In the genomic region with DNA sequence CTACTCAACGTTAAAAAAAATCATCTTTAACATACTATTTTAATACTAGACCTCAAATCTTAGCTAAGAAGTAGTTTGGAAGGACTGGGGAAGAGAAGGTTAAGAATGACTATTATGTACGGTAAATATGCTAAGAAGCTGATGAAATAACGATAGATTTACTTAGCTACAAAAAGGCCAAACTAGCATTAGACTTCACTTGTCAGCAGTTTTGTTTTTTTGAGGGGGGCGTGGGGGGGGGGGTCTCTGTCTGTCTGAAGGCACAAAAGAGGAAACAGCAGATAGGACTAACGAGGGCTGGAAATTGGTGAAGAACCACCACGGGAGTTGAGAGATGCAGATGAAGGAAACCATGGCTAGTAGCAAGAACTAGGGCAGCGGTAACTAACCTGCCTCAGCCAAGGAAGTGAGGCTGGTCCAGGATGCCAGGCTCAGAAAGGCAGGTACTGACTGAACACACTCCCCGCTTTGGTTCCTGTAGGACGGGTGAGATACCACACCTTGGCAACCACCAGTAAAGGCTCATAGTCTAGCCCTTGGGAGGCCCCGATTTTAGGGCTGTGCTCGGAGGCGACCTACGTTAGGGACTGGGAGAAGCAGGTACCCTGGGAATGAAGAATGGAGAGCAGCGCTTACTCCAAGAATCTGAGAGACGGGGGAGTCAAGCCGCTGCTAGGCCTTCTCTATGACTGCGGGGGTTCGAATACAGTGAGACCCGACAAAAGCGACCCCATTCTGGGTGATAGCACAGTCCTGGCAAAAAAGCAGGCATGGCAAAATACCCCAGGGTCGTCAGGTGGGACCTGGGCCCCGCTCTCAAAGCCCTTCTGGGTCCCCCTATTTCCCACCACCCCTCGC, we compare ENCODE assay signal across 1 cellular context.
TF ChIP-seq lines count a peak whose summit lies in the region.

No MANE protein-coding gene starts in this region.

TF ChIP-seq in HepG2, 621 proteins besides CTCF, POLR2A, EP300 and RAD21 (continued from another document and continues in another):
- TF ChIP-seq ETV6 (CRISPR knock-in tag; conservative IDR thresholded peaks at IDR 0.05) (no peak), CENPX (CRISPR knock-in tag; IDR thresholded peaks at IDR 0.05) (no peak), GFI1 (CRISPR knock-in tag; IDR thresholded peaks at IDR 0.05; ENCODE audit: borderline replicate concordance) (peak; percentile 79), ZNF383 (CRISPR knock-in tag; IDR thresholded peaks at IDR 0.05; ENCODE audit: borderline replicate concordance) (peak; percentile 64; the same call in 1 of the 2 replicates), NRL (CRISPR knock-in tag; IDR thresholded peaks at IDR 0.05; ENCODE audit: borderline replicate concordance) (no peak), HDAC2 (CRISPR knock-in tag; IDR thresholded peaks at IDR 0.05) (0 out of 2 replicates have a peak, but pooled peaks have one; percentile 15), ZNF10 (CRISPR knock-in tag; IDR thresholded peaks at IDR 0.05; ENCODE audit: borderline replicate concordance, low read depth) (0 out of 2 replicates have a peak, but pooled peaks have one; percentile 61), ZNF616 (CRISPR knock-in tag; IDR thresholded peaks at IDR 0.05; ENCODE audit: low read depth) (peak; percentile 49; the same call in 1 of the 2 replicates), MEIS2 (CRISPR knock-in tag; IDR thresholded peaks at IDR 0.05) (0 out of 2 replicates have a peak, but pooled peaks have one; percentile 5), TAF1 (CRISPR knock-in tag; IDR thresholded peaks at IDR 0.05) (no peak), JDP2 (CRISPR knock-in tag; IDR thresholded peaks at IDR 0.05; ENCODE audit: borderline replicate concordance) (no peak), ZNF605 (CRISPR knock-in tag; IDR thresholded peaks at IDR 0.05) (no peak), HMG20B (CRISPR knock-in tag; conservative IDR thresholded peaks at IDR 0.05) (no peak), ZNF317 (CRISPR knock-in tag; IDR thresholded peaks at IDR 0.05) (no peak), SP140L (CRISPR knock-in tag; IDR thresholded peaks at IDR 0.05; ENCODE audit: borderline replicate concordance) (no peak; the same call in 1 of the 2 replicates), ZNF569 (CRISPR knock-in tag; IDR thresholded peaks at IDR 0.05; ENCODE audit: borderline replicate concordance) (0 out of 2 replicates have a peak, but pooled peaks have one; percentile 7), BHLHE40 (IDR thresholded peaks at IDR 0.05; ENCODE audit: low read length) (no peak), ZNF550 (CRISPR knock-in tag; IDR thresholded peaks at IDR 0.05; ENCODE audit: borderline replicate concordance) (0 out of 2 replicates have a peak, but pooled peaks have one; percentile 63), HMGXB3 (CRISPR knock-in tag; IDR thresholded peaks at IDR 0.05; ENCODE audit: borderline replicate concordance) (no peak; the same call in 1 of the 2 replicates), PRMT3 (CRISPR knock-in tag; IDR thresholded peaks at IDR 0.05; ENCODE audit: borderline replicate concordance, low read depth) (no peak), NFE2 (CRISPR knock-in tag; IDR thresholded peaks at IDR 0.05) (no peak), ATF7-NPFF (CRISPR knock-in tag; IDR thresholded peaks at IDR 0.05; ENCODE audit: low read depth) (no peak), RBFOX2 (IDR thresholded peaks at IDR 0.05; ENCODE audit: low read depth, low read length) (peak; percentile 62), ZFP1 (CRISPR knock-in tag; IDR thresholded peaks at IDR 0.05) (peak; percentile 17; the same call in 1 of the 2 replicates), CEBPZ (IDR thresholded peaks at IDR 0.05; ENCODE audit: low read length) (no peak), ZNF547 (CRISPR knock-in tag; IDR thresholded peaks at IDR 0.05) (no peak; the same call in 1 of the 2 replicates), PPARG (CRISPR knock-in tag; conservative IDR thresholded peaks at IDR 0.05) (no peak), ZNF546 (CRISPR knock-in tag; conservative IDR thresholded peaks at IDR 0.05) (peak; percentile 67; the same call in 1 of the 2 replicates), PAX8 (CRISPR knock-in tag; IDR thresholded peaks at IDR 0.05; ENCODE audit: borderline replicate concordance) (peak; percentile 61; the same call in 1 of the 2 replicates), NFE2L2 (IDR thresholded peaks at IDR 0.05; ENCODE audit: low read length) (no peak), NFIC (IDR thresholded peaks at IDR 0.05; ENCODE audit: low read length) (no peak), PLSCR1 (CRISPR knock-in tag; IDR thresholded peaks at IDR 0.05; ENCODE audit: borderline replicate concordance) (0 out of 2 replicates have a peak, but pooled peaks have one; percentile 3), SMAD9 (CRISPR knock-in tag; IDR thresholded peaks at IDR 0.05) (no peak), ZNF501 (CRISPR knock-in tag; IDR thresholded peaks at IDR 0.05) (no peak; the same call in 1 of the 2 replicates), ZNF781 (CRISPR knock-in tag; IDR thresholded peaks at IDR 0.05; ENCODE audit: borderline replicate concordance, not compliant biosample characterization) (peak; percentile 57), ARNT (IDR thresholded peaks at IDR 0.05) (no peak), FOXP4 (CRISPR knock-in tag; IDR thresholded peaks at IDR 0.05) (no peak), PITX1 (CRISPR knock-in tag; IDR thresholded peaks at IDR 0.05) (0 out of 2 replicates have a peak, but pooled peaks have one; percentile 55), PRPF4 (IDR thresholded peaks at IDR 0.05; ENCODE audit: low read depth, low read length, poor library complexity, severe bottlenecking) (no peak), ISX (CRISPR knock-in tag; conservative IDR thresholded peaks at IDR 0.05) (peak; percentile 30; the same call in 1 of the 2 replicates), MZF1 (CRISPR knock-in tag; IDR thresholded peaks at IDR 0.05; ENCODE audit: borderline replicate concordance) (no peak; the same call in 1 of the 2 replicates), TARDBP (CRISPR knock-in tag; IDR thresholded peaks at IDR 0.05) (no peak), ZBTB38 (CRISPR knock-in tag; IDR thresholded peaks at IDR 0.05) (no peak), MED1 (CRISPR knock-in tag; IDR thresholded peaks at IDR 0.05) (no peak), GTF3A (CRISPR knock-in tag; conservative IDR thresholded peaks at IDR 0.05) (0 out of 2 replicates have a peak, but pooled peaks have one; percentile 94), ZNF431 (CRISPR knock-in tag; IDR thresholded peaks at IDR 0.05; ENCODE audit: borderline replicate concordance, low read depth) (peak; percentile 82; the same call in 1 of the 2 replicates)
- TF ChIP-seq, protein P1, sequence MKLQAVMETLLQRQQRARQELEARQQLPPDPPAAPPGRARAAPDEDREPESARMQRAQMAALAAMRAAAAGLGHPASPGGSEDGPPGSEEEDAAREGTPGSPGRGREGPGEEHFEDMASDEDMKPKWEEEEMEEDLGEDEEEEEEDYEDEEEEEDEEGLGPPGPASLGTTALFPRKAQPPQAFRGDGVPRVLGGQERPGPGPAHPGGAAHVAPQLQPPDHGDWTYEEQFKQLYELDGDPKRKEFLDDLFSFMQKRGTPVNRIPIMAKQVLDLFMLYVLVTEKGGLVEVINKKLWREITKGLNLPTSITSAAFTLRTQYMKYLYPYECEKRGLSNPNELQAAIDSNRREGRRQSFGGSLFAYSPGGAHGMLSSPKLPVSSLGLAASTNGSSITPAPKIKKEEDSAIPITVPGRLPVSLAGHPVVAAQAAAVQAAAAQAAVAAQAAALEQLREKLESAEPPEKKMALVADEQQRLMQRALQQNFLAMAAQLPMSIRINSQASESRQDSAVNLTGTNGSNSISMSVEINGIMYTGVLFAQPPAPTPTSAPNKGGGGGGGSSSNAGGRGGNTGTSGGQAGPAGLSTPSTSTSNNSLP (IDR thresholded peaks at IDR 0.05; ENCODE audit: low read depth, low read length), result no peak
- TF ChIP-seq, protein P2, sequence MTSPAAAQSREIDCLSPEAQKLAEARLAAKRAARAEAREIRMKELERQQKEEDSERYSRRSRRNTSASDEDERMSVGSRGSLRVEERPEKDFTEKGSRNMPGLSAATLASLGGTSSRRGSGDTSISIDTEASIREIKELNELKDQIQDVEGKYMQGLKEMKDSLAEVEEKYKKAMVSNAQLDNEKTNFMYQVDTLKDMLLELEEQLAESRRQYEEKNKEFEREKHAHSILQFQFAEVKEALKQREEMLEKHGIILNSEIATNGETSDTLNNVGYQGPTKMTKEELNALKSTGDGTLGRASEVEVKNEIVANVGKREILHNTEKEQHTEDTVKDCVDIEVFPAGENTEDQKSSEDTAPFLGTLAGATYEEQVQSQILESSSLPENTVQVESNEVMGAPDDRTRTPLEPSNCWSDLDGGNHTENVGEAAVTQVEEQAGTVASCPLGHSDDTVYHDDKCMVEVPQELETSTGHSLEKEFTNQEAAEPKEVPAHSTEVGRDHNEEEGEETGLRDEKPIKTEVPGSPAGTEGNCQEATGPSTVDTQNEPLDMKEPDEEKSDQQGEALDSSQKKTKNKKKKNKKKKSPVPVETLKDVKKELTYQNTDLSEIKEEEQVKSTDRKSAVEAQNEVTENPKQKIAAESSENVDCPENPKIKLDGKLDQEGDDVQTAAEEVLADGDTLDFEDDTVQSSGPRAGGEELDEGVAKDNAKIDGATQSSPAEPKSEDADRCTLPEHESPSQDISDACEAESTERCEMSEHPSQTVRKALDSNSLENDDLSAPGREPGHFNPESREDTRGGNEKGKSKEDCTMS (CRISPR knock-in tag; conservative IDR thresholded peaks at IDR 0.05), result peak; percentile 52; the same call in 1 of the 2 replicates
